16 cellular contexts compared by ENCODE assay signal in genomic region chr6:143752459-143752858, GRCh38.
"Had no signal": no experiment of that assay in that cellular context is flagged by ENCODE, and none has a peak within 500 bp of the region (broad histone marks: within the 10 kb centered on the region; RNA-seq: fewer than 3 reads in every experiment).

No MANE protein-coding gene starts in this region.

- H3K36me3 ChIP-seq: colonic mucosa, sigmoid colon, uterus had no signal

- H3K27me3 ChIP-seq: colonic mucosa, dorsolateral prefrontal cortex, heart left ventricle, right atrium auricular region, sigmoid colon, uterus had no signal

- H3K4me3 ChIP-seq: colonic mucosa, dorsolateral prefrontal cortex, heart left ventricle, mucosa of descending colon, right atrium auricular region, sigmoid colon, skin epidermis, uterus had no signal

- H3K9me3 ChIP-seq: colonic mucosa, heart left ventricle, mucosa of descending colon, right atrium auricular region, sigmoid colon, uterus had no signal

- ATAC-seq: esophagus mucosa; heart left ventricle; mucosa of descending colon; naive thymus-derived CD8-positive, alpha-beta T cell had no signal

- H3K27ac ChIP-seq: colonic mucosa, dorsolateral prefrontal cortex, heart left ventricle, right atrium auricular region, sigmoid colon, skin epidermis had no signal

- DNase-seq: colonic mucosa; dorsolateral prefrontal cortex; effector CD8-positive, alpha-beta T cell; heart left ventricle; hypothalamus; kidney glomerular epithelial cell; mammary epithelial cell; mucosa of descending colon; naive thymus-derived CD8-positive, alpha-beta T cell; sigmoid colon; stimulated activated CD4-positive, alpha-beta T cell treated with anti-CD3 and anti-CD28 coated beads, Interleukin-12 subunit alpha, Interleukin-12 subunit beta, amount 100 ng/mL, for 4 hours; stimulated activated naive CD4-positive, alpha-beta T cell treated with Interleukin-2 at 50 U/mL for 16 hours; uterus had no signal
